Comparison of ENCODE assay signal across 10 cellular contexts in genomic region chr14:29529418-29529817, GRCh38.
DNase-seq lines count a peak whose midpoint lies in the region; ATAC-seq and TF ChIP-seq lines count a peak whose summit lies in the region.
"Had no signal": no experiment of that assay in that cellular context is flagged by ENCODE, and none has a peak within 500 bp of the region (broad histone marks: within the 10 kb centered on the region; RNA-seq: fewer than 3 reads in every experiment).

No MANE protein-coding gene starts in this region.

- H3K4me1 ChIP-seq in breast epithelium (no peaks in the 10 kb centered on the region), fibroblast of lung (ENCODE audit: control insufficient read depth, extremely low read depth, insufficient read depth, low read length) (no peaks in the 10 kb centered on the region)

- BruUV-seq in MCF 10A (replicated peaks; lab: Mats Ljungman, UMichigan), result no TSS peak

- no peak overlapping the region for H3K4me3 Mint-ChIP-seq in MCF 10A (ENCODE audit: unreplicated experiment)
- H3K4me3 Mint-ChIP-seq: activated CD4-positive, alpha-beta T cell treated with anti-CD3 and anti-CD28 coated beads for 36 hours had no signal

- H3K9me3 ChIP-seq in breast epithelium (no peaks in the 10 kb centered on the region), fibroblast of lung (ENCODE audit: control insufficient read depth, insufficient read depth, low read depth, low read length) (no peaks in the 10 kb centered on the region)

- no peaks in the 10 kb centered on the region for H3K4me1 Mint-ChIP-seq in MCF 10A (ENCODE audit: insufficient read depth, unreplicated experiment)
- H3K4me1 Mint-ChIP-seq: activated CD4-positive, alpha-beta T cell treated with anti-CD3 and anti-CD28 coated beads for 36 hours had no signal

- ATAC-seq in GM21737 (IDR thresholded peaks at IDR 0.05; ENCODE audit: unreplicated experiment), result no peak
- ATAC-seq: activated CD4-positive, alpha-beta T cell treated with anti-CD3 and anti-CD28 coated beads for 36 hours had no signal

- DNase-seq in MCF 10A (ENCODE audit: unreplicated experiment) (peak; percentile 14), breast epithelium (ENCODE audit: low spot score in 2 of 2) (no peak), NCI-H446 treated with DMSO at 0.1 percent for 48 hours (lab: John Stamatoyannopoulos, UW) (peak; percentile 77), fibroblast of lung (ENCODE audit: low read depth in 2 of 2) (peak in 1 of 2 donors; percentile 30), HuH-7.5 (ENCODE audit: low spot score) (no peak), NCI-H510A (lab: John Stamatoyannopoulos, UW) (no peak)
- no peak for DNase-seq in activated CD8-positive, alpha-beta memory T cell treated with anti-CD3 and anti-CD28 coated beads, Interleukin-2, amount 50 U/mL, for 4 hours
- DNase-seq: activated CD4-positive, alpha-beta T cell treated with anti-CD3 and anti-CD28 coated beads for 36 hours; stimulated activated CD8-positive, alpha-beta memory T cell treated with anti-CD3 and anti-CD28 coated beads, Interleukin-4, amount 100 ng/mL, for 48 hours had no signal

- H3K79me2 ChIP-seq in fibroblast of lung (ENCODE audit: control insufficient read depth, insufficient read depth, low read length), result no peaks in the 10 kb centered on the region

- TF ChIP-seq POLR2A in breast epithelium (IDR thresholded peaks at IDR 0.05), result no peak

- H3K27ac ChIP-seq in breast epithelium (no peak overlapping the region), fibroblast of lung (ENCODE audit: insufficient read depth, low read length) (no peak overlapping the region)

- TF ChIP-seq CTCF in MCF 10A (IDR thresholded peaks at IDR 0.05; ENCODE audit: unreplicated experiment), result peak; percentile 21
- TF ChIP-seq CTCF in breast epithelium (IDR thresholded peaks at IDR 0.05), result no peak
- peak; percentile 15 to 66 for TF ChIP-seq CTCF in fibroblast of lung (conservative IDR thresholded peaks at IDR 0.05 in 1 of 2, IDR thresholded peaks at IDR 0.05 in 1 of 2; ENCODE audit: low read depth in 1 of 2, low read length in 2 of 2)

- no peak overlapping the region for H3K4me2 ChIP-seq in fibroblast of lung (ENCODE audit: extremely low read depth, insufficient read depth, low read length)

- POLR2A ChIA-PET in MCF 10A (lab: Yijun Ruan, JAX), result no interaction called here

- H3K27me3 ChIP-seq in breast epithelium, result no peaks in the 10 kb centered on the region
- H3K27me3 ChIP-seq in fibroblast of lung (ENCODE audit: control insufficient read depth, insufficient read depth, low read length), result peaks cover 3% of the 10 kb centered on the region

- no peak overlapping the region for H3K9ac ChIP-seq in fibroblast of lung (ENCODE audit: insufficient read depth, low read length)

- CTCF ChIA-PET in MCF 10A (lab: Yijun Ruan, JAX), result interaction anchor here (0.7 to 1.2 kb wide), 4 partner anchors 327 to 772 kb away, joined by 3 read pairs; no protein-coding TSS in a partner anchor

- H3K36me3 ChIP-seq in breast epithelium (no peaks in the 10 kb centered on the region), fibroblast of lung (ENCODE audit: control insufficient read depth, insufficient read depth, low read length) (no peaks in the 10 kb centered on the region)

- peaks cover 68% of the 10 kb centered on the region for H3K27me3 Mint-ChIP-seq in MCF 10A (ENCODE audit: insufficient read depth, unreplicated experiment)
- H3K27me3 Mint-ChIP-seq: activated CD4-positive, alpha-beta T cell treated with anti-CD3 and anti-CD28 coated beads for 36 hours had no signal

- H3K4me3 ChIP-seq in breast epithelium, result no peak overlapping the region
- H3K4me3 ChIP-seq in fibroblast of lung (replicated peaks in 1 of 4; ENCODE audit: control extremely low read depth in 1 of 4, insufficient read depth in 1 of 4, low read depth in 3 of 4, low read length in 4 of 4), result no peak overlapping the region

- H3K27ac Mint-ChIP-seq in MCF 10A (ENCODE audit: low read depth, unreplicated experiment), result no peak overlapping the region
- H3K27ac Mint-ChIP-seq: activated CD4-positive, alpha-beta T cell treated with anti-CD3 and anti-CD28 coated beads for 36 hours had no signal

- H3K36me3 Mint-ChIP-seq in MCF 10A (ENCODE audit: insufficient read depth, unreplicated experiment), result no peaks in the 10 kb centered on the region

- intact Hi-C loops in MCF 10A (cut with micrococcal nuclease) (no loop called here), breast epithelium (cut with DNase I; ENCODE audit: low total_unique reads) (no loop called here)

- H4K20me1 ChIP-seq in fibroblast of lung (ENCODE audit: control insufficient read depth, extremely low read depth, insufficient read depth, low read length), result no peaks in the 10 kb centered on the region

- H2AFZ ChIP-seq in fibroblast of lung (ENCODE audit: low read length), result no peak overlapping the region

- no peaks in the 10 kb centered on the region for H3K9me3 Mint-ChIP-seq in MCF 10A (ENCODE audit: unreplicated experiment)

Comparison
In these comparisons a context has a peak if more than half of its experiments do, and no peak if none do; other contexts are left out.
1. DNase-seq: peak in MCF 10A (single experiment) and NCI-H446 treated with DMSO at 0.1 percent for 48 hours (single experiment); none in breast epithelium (0 of 2), HuH-7.5 (single experiment), activated CD8-positive, alpha-beta memory T cell treated with anti-CD3 and anti-CD28 coated beads, Interleukin-2, amount 50 U/mL, for 4 hours (single experiment) and NCI-H510A (single experiment).
2. CTCF ChIP-seq: peak in MCF 10A (single experiment) and fibroblast of lung (2 of 2); none in breast epithelium (0 of 3).